1 cellular context compared by ENCODE assay signal in the genomic region with DNA sequence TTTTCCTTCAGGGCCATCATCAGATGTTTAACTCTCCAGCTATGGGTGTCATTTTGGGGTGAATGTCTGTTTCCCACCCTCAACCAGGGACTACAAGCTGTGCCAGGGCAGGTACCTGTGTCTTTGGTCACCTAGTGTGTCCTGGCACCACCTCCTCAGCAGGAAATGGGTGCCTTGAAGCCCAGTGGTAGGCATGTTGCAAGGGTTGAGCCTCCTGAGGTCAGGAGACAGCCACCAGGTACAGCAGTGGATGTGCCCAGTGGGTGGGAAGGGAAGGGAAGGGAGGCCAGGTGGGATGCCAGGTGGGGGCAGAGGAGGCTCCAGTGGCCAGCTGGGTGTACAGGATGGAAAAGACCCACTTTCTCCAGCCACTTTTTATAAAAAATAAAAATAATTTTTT.
TF ChIP-seq lines count a peak whose summit lies in the region.

No MANE protein-coding gene starts in this region.

TF ChIP-seq in IMR-90, 13 proteins besides CTCF, POLR2A, EP300 and RAD21:
- TF ChIP-seq MAFK (IDR thresholded peaks at IDR 0.05; ENCODE audit: low read depth, low read length) (no peak), NFE2L2 (IDR thresholded peaks at IDR 0.05; ENCODE audit: low read depth, low read length) (no peak), CHD1 (IDR thresholded peaks at IDR 0.05; ENCODE audit: low read depth, low read length) (no peak), RCOR1 (IDR thresholded peaks at IDR 0.05; ENCODE audit: insufficient replicate concordance, low read length) (no peak)
TF ChIP-seq in IMR-90: peak in this region for 0.
